18 cellular contexts compared by ENCODE assay signal in genomic region chr5:80739487-80739886, GRCh38.
DNase-seq lines count a peak whose midpoint lies in the region; ATAC-seq and TF ChIP-seq lines count a peak whose summit lies in the region.
"Had no signal": no experiment of that assay in that cellular context is flagged by ENCODE, and none has a peak within 500 bp of the region (broad histone marks: within the 10 kb centered on the region; RNA-seq: fewer than 3 reads in every experiment).

No MANE protein-coding gene starts in this region.

- no peaks in the 10 kb centered on the region for H3K9me2 ChIP-seq in Loucy (replicated peaks; ENCODE audit: low read depth, low read length)

- H4K20me1 ChIP-seq in Loucy (ENCODE audit: insufficient read depth, low read length, poor library complexity, severe bottlenecking) = no peaks in the 10 kb centered on the region

- ATAC-seq in natural killer cell treated with Interleukin-12 subunit alpha and Interleukin-12 subunit beta and Interleukin-15 and Interleukin-18, amount 100 ng/mL, for 72 hours = no peak
- ATAC-seq in HG02870 (IDR thresholded peaks at IDR 0.05; ENCODE audit: unreplicated experiment) = no peak
- no peak for ATAC-seq in HG03159 (IDR thresholded peaks at IDR 0.05; ENCODE audit: unreplicated experiment)
- ATAC-seq: Panc1 had no signal

- peak overlapping the region; percentile 11 for H3K9ac ChIP-seq in Loucy (ENCODE audit: low read depth, low read length, poor library complexity, severe bottlenecking)

- H3K4me3 ChIP-seq in CD4-positive, alpha-beta memory T cell (ENCODE audit: low read length in 2 of 2) = no peak overlapping the region
- no peak overlapping the region for H3K4me3 ChIP-seq in Loucy (ENCODE audit: low read length, poor library complexity, severe bottlenecking)

- no peaks in the 10 kb centered on the region for H3F3A ChIP-seq in Loucy (ENCODE audit: low read depth)

- H3K27ac ChIP-seq in CD4-positive, alpha-beta memory T cell (ENCODE audit: low read depth, low read length) = no peak overlapping the region

- no peaks in the 10 kb centered on the region for H3K9me3 ChIP-seq in CD4-positive, alpha-beta memory T cell (ENCODE audit: control insufficient read depth in 1 of 2, low read length in 2 of 2)
- peaks cover 5% of the 10 kb centered on the region; the same call in 1 of the 2 replicates for H3K9me3 ChIP-seq in Loucy (ENCODE audit: insufficient read depth, low read depth, low read length)

- H3K79me2 ChIP-seq in Loucy (ENCODE audit: insufficient read depth, low read length) = no peaks in the 10 kb centered on the region

- peaks cover 27 to 47% of the 10 kb centered on the region in 2 donors for H3K36me3 Mint-ChIP-seq in CD4-positive, alpha-beta memory T cell
- H3K36me3 Mint-ChIP-seq in immature natural killer cell = peaks cover 0 to 29% (median 21%) of the 10 kb centered on the region in 3 donors
- peaks cover 9% of the 10 kb centered on the region for H3K36me3 Mint-ChIP-seq in natural killer cell treated with Interleukin-12 subunit alpha and Interleukin-12 subunit beta and Interleukin-15 and Interleukin-18, amount 100 ng/mL, for 72 hours

- H3K4me1 Mint-ChIP-seq in CD4-positive, alpha-beta memory T cell = peaks cover 29 to 56% (median 41%) of the 10 kb centered on the region in 4 donors
- peaks cover 51 to 71% of the 10 kb centered on the region in 2 donors for H3K4me1 Mint-ChIP-seq in immature natural killer cell
- peaks cover 19 to 26% of the 10 kb centered on the region in 2 donors for H3K4me1 Mint-ChIP-seq in natural killer cell treated with Interleukin-12 subunit alpha and Interleukin-12 subunit beta and Interleukin-15 and Interleukin-18, amount 100 ng/mL, for 72 hours (ENCODE audit: low read depth in 2 of 2)

- no peak overlapping the region for H2AFZ ChIP-seq in Loucy (ENCODE audit: low read length)

- peak overlapping the region in 1 of 8 donors; percentile 36 for H3K4me3 Mint-ChIP-seq in CD4-positive, alpha-beta memory T cell
- H3K4me3 Mint-ChIP-seq in immature natural killer cell = no peak overlapping the region
- H3K4me3 Mint-ChIP-seq in natural killer cell treated with Interleukin-12 subunit alpha and Interleukin-12 subunit beta and Interleukin-15 and Interleukin-18, amount 100 ng/mL, for 72 hours = no peak overlapping the region

- intact Hi-C loops in CD4-positive, alpha-beta memory T cell (cut with micrococcal nuclease) = no loop called here

- peak overlapping the region in 5 of 7 donors; percentile 36 to 85 (median 57) for H3K27ac Mint-ChIP-seq in CD4-positive, alpha-beta memory T cell
- peak overlapping the region in 5 of 6 donors; percentile 12 to 88 (median 85) for H3K27ac Mint-ChIP-seq in immature natural killer cell
- peak overlapping the region; percentile 35 to 49 for H3K27ac Mint-ChIP-seq in natural killer cell treated with Interleukin-12 subunit alpha and Interleukin-12 subunit beta and Interleukin-15 and Interleukin-18, amount 100 ng/mL, for 72 hours

- H3K4me1 ChIP-seq in CD4-positive, alpha-beta memory T cell (ENCODE audit: insufficient read depth, low read length) = peaks cover 33% of the 10 kb centered on the region
- H3K4me1 ChIP-seq in Loucy (ENCODE audit: insufficient read depth, low read length, poor library complexity, severe bottlenecking) = peaks cover 23% of the 10 kb centered on the region

- H3K36me3 ChIP-seq in CD4-positive, alpha-beta memory T cell (ENCODE audit: insufficient read depth, low read length) = no peaks in the 10 kb centered on the region
- peaks cover 29% of the 10 kb centered on the region for H3K36me3 ChIP-seq in Loucy (ENCODE audit: insufficient read depth, low read length)

- DNase-seq in CD4-positive, alpha-beta memory T cell = no peak
- DNase-seq in immature natural killer cell (no peak), kidney glomerular epithelial cell (lab: John Stamatoyannopoulos, UW) (no peak), GM03348 (ENCODE audit: low spot score) (no peak)
- no peak for DNase-seq in natural killer cell treated with Interleukin-12 subunit alpha and Interleukin-12 subunit beta and Interleukin-15 and Interleukin-18, amount 100 ng/mL, for 72 hours (ENCODE audit: low spot score)
- DNase-seq: ACHN, DMS53, H7, Kasumi-1, MM.1S, NCI-H1092, NCI-H1436 treated with DMSO at 0.1 percent for 48 hours, NCI-H2029, NCI-H2171 treated with DMSO at 0.1 percent for 48 hours had no signal

- POLR2A ChIA-PET in CD4-positive, alpha-beta memory T cell (lab: Charles Lee; ENCODE audit: partially characterized antibody) = interaction anchor here (1.1 kb wide), 1 partner anchor 15 kb away, joined by 3 read pairs; no protein-coding TSS in a partner anchor

- no peaks in the 10 kb centered on the region for H3K27me3 Mint-ChIP-seq in CD4-positive, alpha-beta memory T cell
- no peaks in the 10 kb centered on the region for H3K27me3 Mint-ChIP-seq in immature natural killer cell (ENCODE audit: low read depth in 3 of 3)
- no peaks in the 10 kb centered on the region for H3K27me3 Mint-ChIP-seq in natural killer cell treated with Interleukin-12 subunit alpha and Interleukin-12 subunit beta and Interleukin-15 and Interleukin-18, amount 100 ng/mL, for 72 hours

- no peak overlapping the region for H3K4me2 ChIP-seq in Loucy (ENCODE audit: low read depth, low read length, poor library complexity, severe bottlenecking)

- H3K9me3 Mint-ChIP-seq in CD4-positive, alpha-beta memory T cell = peaks cover 0 to 3% (median 0%) of the 10 kb centered on the region in 8 donors
- H3K9me3 Mint-ChIP-seq in immature natural killer cell = no peaks in the 10 kb centered on the region
- no peaks in the 10 kb centered on the region for H3K9me3 Mint-ChIP-seq in natural killer cell treated with Interleukin-12 subunit alpha and Interleukin-12 subunit beta and Interleukin-15 and Interleukin-18, amount 100 ng/mL, for 72 hours

- TF ChIP-seq CTCF in Loucy (conservative IDR thresholded peaks at IDR 0.05; ENCODE audit: low read length) = no peak

- CTCF ChIA-PET in CD4-positive, alpha-beta memory T cell (lab: Charles Lee; ENCODE audit: partially characterized antibody) = interaction anchor here (0.8 to 2.3 kb wide), 3 partner anchors 9 to 369 kb away, joined by 3 to 8 read pairs (median 4); no protein-coding TSS in a partner anchor

- H3K27me3 ChIP-seq in CD4-positive, alpha-beta memory T cell (ENCODE audit: insufficient read depth, low read length) = no peaks in the 10 kb centered on the region
- H3K27me3 ChIP-seq in Loucy (ENCODE audit: insufficient read depth, low read length, poor library complexity, severe bottlenecking) = no peaks in the 10 kb centered on the region
